11 cellular contexts compared by ENCODE assay signal in the genomic region with DNA sequence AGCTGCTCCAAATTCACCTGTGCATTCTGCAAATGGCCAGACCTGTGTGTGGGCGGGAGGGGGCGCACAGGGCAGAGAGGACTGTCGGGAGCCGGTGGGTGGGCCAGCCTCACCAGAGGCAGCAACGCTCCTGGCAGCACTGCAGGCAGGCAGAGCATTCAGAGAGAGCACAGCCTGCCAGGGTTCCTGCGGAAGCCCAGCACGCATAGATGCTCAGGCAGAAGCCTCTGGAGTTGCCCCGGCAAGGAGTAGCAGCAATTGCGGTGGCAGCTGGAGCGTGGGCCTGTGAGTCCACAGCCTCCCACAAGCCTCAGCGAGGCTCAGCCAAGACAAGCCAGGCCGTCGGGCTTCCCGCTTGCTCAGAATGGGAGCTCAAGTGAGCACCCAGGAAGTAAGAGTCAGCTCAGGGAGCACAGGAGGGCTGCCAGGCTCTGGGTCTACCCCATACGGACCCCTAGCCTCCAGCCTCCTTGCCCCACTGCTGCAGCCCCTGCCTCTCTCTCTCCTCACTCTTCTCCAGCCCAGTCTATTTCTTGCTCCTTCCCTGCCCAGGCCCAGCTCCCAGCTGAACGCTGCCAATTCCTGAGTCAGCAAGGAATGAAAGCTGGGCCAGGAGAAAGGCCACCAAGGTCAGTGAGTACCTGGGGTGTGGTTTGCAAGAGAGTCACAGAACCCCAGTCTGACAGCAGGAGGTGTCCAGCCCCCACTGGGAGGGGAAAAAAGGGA. TPM values are rescaled to one million over a fixed set of nuclear protein-coding genes. Genes with fewer than 3 reads are reported as not detected.
DNase-seq lines count a peak whose midpoint lies in the region; ATAC-seq and TF ChIP-seq lines count a peak whose summit lies in the region.
"Had no signal": no experiment of that assay in that cellular context is flagged by ENCODE, and none has a peak within 500 bp of the region (broad histone marks: within the 10 kb centered on the region; RNA-seq: fewer than 3 reads in every experiment).

No MANE protein-coding gene starts in this region.

- no peaks in the 10 kb centered on the region for H3K4me1 ChIP-seq in RWPE2 (ENCODE audit: insufficient read depth, poor library complexity, severe bottlenecking)

- H3K27me3 ChIP-seq in RWPE2 (ENCODE audit: insufficient read depth, poor library complexity, severe bottlenecking) = no peaks in the 10 kb centered on the region
- no peaks in the 10 kb centered on the region for H3K27me3 ChIP-seq in WERI-Rb-1 (ENCODE audit: insufficient read depth, low read depth, severe bottlenecking)
- H3K27me3 ChIP-seq: BLaER1 had no signal

- H3K9me3 ChIP-seq in RWPE2 (ENCODE audit: severe bottlenecking) = no peaks in the 10 kb centered on the region
- H3K9me3 ChIP-seq in WERI-Rb-1 (ENCODE audit: severe bottlenecking) = no peaks in the 10 kb centered on the region
- H3K9me3 ChIP-seq: BLaER1 had no signal

- TF ChIP-seq CTCF in RWPE2 (IDR thresholded peaks at IDR 0.05; ENCODE audit: poor library complexity, severe bottlenecking) (no peak), WERI-Rb-1 (IDR thresholded peaks at IDR 0.05; ENCODE audit: low read depth, low read length) (no peak), HFFc6 (IDR thresholded peaks at IDR 0.05) (no peak)

- H3K36me3 ChIP-seq in RWPE2 (ENCODE audit: low read depth) (no peaks in the 10 kb centered on the region), WERI-Rb-1 (no peaks in the 10 kb centered on the region)

- peaks cover 9% of the 10 kb centered on the region for H3K27me3 Mint-ChIP-seq in HFFc6 (ENCODE audit: insufficient read depth)

- H3K4me3 ChIP-seq in RWPE2 (ENCODE audit: severe bottlenecking) (no peak overlapping the region), WERI-Rb-1 (ENCODE audit: low read depth, low read length) (no peak overlapping the region)
- H3K4me3 ChIP-seq: BLaER1 had no signal

- no peak overlapping the region for H3K27ac Mint-ChIP-seq in HFFc6
- H3K27ac Mint-ChIP-seq: stimulated activated effector memory CD8-positive, alpha-beta T cell treated with anti-CD3 and anti-CD28 coated beads, Interleukin-12 subunit alpha, Interleukin-12 subunit beta, amount 100 ng/mL, for 72 hours had no signal

- ATAC-seq in RWPE2 (ENCODE audit: low read depth) = peak; percentile 52
- ATAC-seq: left colon; stimulated activated effector memory CD8-positive, alpha-beta T cell treated with anti-CD3 and anti-CD28 coated beads, Interleukin-12 subunit alpha, Interleukin-12 subunit beta, amount 100 ng/mL, for 72 hours had no signal

- DNase-seq in ELF-1 (ENCODE audit: low read depth, low spot score) (peak; percentile 66), RWPE2 (ENCODE audit: low spot score) (no peak), iPS-NIHi7 (ENCODE audit: extremely low spot score) (peak; percentile 73), SK-N-DZ (ENCODE audit: low spot score) (no peak), WERI-Rb-1 (no peak), HFFc6 (no peak)
- DNase-seq: left colon, NCI-H345 had no signal

- H3K9me3 Mint-ChIP-seq in HFFc6 = no peaks in the 10 kb centered on the region
- H3K9me3 Mint-ChIP-seq: neural crest cell; stimulated activated effector memory CD8-positive, alpha-beta T cell treated with anti-CD3 and anti-CD28 coated beads, Interleukin-12 subunit alpha, Interleukin-12 subunit beta, amount 100 ng/mL, for 72 hours had no signal

- H3K36me3 Mint-ChIP-seq in HFFc6 (ENCODE audit: low read depth) = no peaks in the 10 kb centered on the region

- no peak overlapping the region for H3K4me3 Mint-ChIP-seq in HFFc6
- H3K4me3 Mint-ChIP-seq: neural crest cell; stimulated activated effector memory CD8-positive, alpha-beta T cell treated with anti-CD3 and anti-CD28 coated beads, Interleukin-12 subunit alpha, Interleukin-12 subunit beta, amount 100 ng/mL, for 72 hours had no signal

- no peak overlapping the region for H3K27ac ChIP-seq in RWPE2 (ENCODE audit: poor library complexity, severe bottlenecking)
- H3K27ac ChIP-seq in WERI-Rb-1 = no peak overlapping the region
- H3K27ac ChIP-seq: BLaER1 had no signal

- H3K4me1 Mint-ChIP-seq in HFFc6 (ENCODE audit: low read depth) = peaks cover 6% of the 10 kb centered on the region; the same call in 1 of the 2 replicates

RNA-seq across cellular contexts. Expression of a gene that starts 9.6 kb away (rescaled TPM):
- 52.3 and 64.4 TPM in 2 replicates for polyA plus RNA-seq in SK-N-DZ (2014; cell fraction: cytosol; rRNA removed)
- 29.8 and 34.7 TPM in 2 replicates for polyA plus RNA-seq in SK-N-DZ (2014; cell fraction: nucleus; rRNA removed)
- total RNA-seq in HFFc6 (2021; fragmentation: NEBNext Ultra II Directional; extraction: Animal tissue kit (Norgen Biotek cat#: 25700)) = 10 to 100 TPM; 57.6 to 66.8 (median 64.1) TPM

RNA-seq across cellular contexts. Expression of a gene that starts 9.9 kb away (rescaled TPM):
- polyA plus RNA-seq in SK-N-DZ (2014; cell fraction: cytosol; rRNA removed) = 45.7 and 61.2 TPM in 2 replicates
- 27.5 and 33.3 TPM in 2 replicates for polyA plus RNA-seq in SK-N-DZ (2014; cell fraction: nucleus; rRNA removed)
- total RNA-seq in HFFc6 (2021; fragmentation: NEBNext Ultra II Directional; extraction: Animal tissue kit (Norgen Biotek cat#: 25700)) = 100 to 1,000 TPM; 289 to 336 (median 313) TPM

RNA-seq across cellular contexts. Expression of a gene that starts 17.7 kb away (rescaled TPM):
- 7.1 and 12.2 TPM in 2 replicates for polyA plus RNA-seq in SK-N-DZ (2014; cell fraction: cytosol; rRNA removed)
- 14.6 and 15.2 TPM in 2 replicates for polyA plus RNA-seq in SK-N-DZ (2014; cell fraction: nucleus; rRNA removed)
- 10 to 100 TPM in 2 of 6 experiments, 1 to 10 TPM in 4; 5.2 to 16.1 (median 7.0) TPM for total RNA-seq in HFFc6 (2021; fragmentation: NEBNext Ultra II Directional; extraction: Animal tissue kit (Norgen Biotek cat#: 25700))

RNA-seq across cellular contexts. Expression of a gene that starts 41.7 kb away (rescaled TPM):
- polyA plus RNA-seq in SK-N-DZ (2014; cell fraction: cytosol; rRNA removed) = 38.1 and 38.3 TPM in 2 replicates
- polyA plus RNA-seq in SK-N-DZ (2014; cell fraction: nucleus; rRNA removed) = 61.2 and 68.7 TPM in 2 replicates
- total RNA-seq in HFFc6 (2021; fragmentation: NEBNext Ultra II Directional; extraction: Animal tissue kit (Norgen Biotek cat#: 25700)) = 10 to 100 TPM in 1 of 6 experiments, 1 to 10 TPM in 5; 8.8 to 10.2 (median 9.0) TPM

RNA-seq across cellular contexts. Expression of a gene that starts 42.2 kb away (rescaled TPM):
- 29.7 and 32.4 TPM in 2 replicates for polyA plus RNA-seq in SK-N-DZ (2014; cell fraction: cytosol; rRNA removed)
- polyA plus RNA-seq in SK-N-DZ (2014; cell fraction: nucleus; rRNA removed) = 15.1 and 17.5 TPM in 2 replicates
- 10 to 100 TPM in 1 of 6 experiments, 1 to 10 TPM in 5; 7.9 to 10.5 (median 9.1) TPM for total RNA-seq in HFFc6 (2021; fragmentation: NEBNext Ultra II Directional; extraction: Animal tissue kit (Norgen Biotek cat#: 25700))

Comparison
In these comparisons a context has a peak if more than half of its experiments do, and no peak if none do; other contexts are left out.
1. DNase-seq: peak in ELF-1 (single experiment) and iPS-NIHi7 (single experiment); none in RWPE2 (single experiment), SK-N-DZ (single experiment), WERI-Rb-1 (single experiment) and HFFc6 (single experiment).